Comparison of ENCODE assay signal across 17 cellular contexts in genomic region chr6:159604443-159604956, GRCh38.
DNase-seq lines count a peak whose midpoint lies in the region; ATAC-seq and FAIRE-seq lines count a peak whose summit lies in the region.
"Had no signal": no experiment of that assay in that cellular context is flagged by ENCODE, and none has a peak within 500 bp of the region (broad histone marks: within the 10 kb centered on the region; RNA-seq: fewer than 3 reads in every experiment).

No MANE protein-coding gene starts in this region.

- no peak overlapping the region for H2AK5ac ChIP-seq in neuronal stem cell (ENCODE audit: low read depth, low read length)

- no peaks in the 10 kb centered on the region for H3K36me3 ChIP-seq in neuronal stem cell (replicated peaks in 1 of 2; ENCODE audit: control insufficient read depth in 2 of 2, insufficient read depth in 2 of 2, low read length in 2 of 2)
- H3K36me3 ChIP-seq: BLaER1 treated with 17β-estradiol and CSF1 and Interleukin-3, amounts not matched to agents 10 nM and 100 nM had no signal

- peak; percentile 88 for FAIRE-seq in HTR-8/SVneo (lab: Jason Lieb, UNC)
- FAIRE-seq: H54 had no signal

- no peak overlapping the region for H3K4ac ChIP-seq in neuronal stem cell (ENCODE audit: low read length)

- no peak overlapping the region for H2BK5ac ChIP-seq in neuronal stem cell (ENCODE audit: low read length)

- no peaks in the 10 kb centered on the region for H3K4me1 ChIP-seq in neuronal stem cell (ENCODE audit: control insufficient read depth in 2 of 2, insufficient read depth in 1 of 2, low read depth in 1 of 2, low read length in 2 of 2)

- no peaks in the 10 kb centered on the region for H3K9me3 ChIP-seq in neuronal stem cell (replicated peaks in 1 of 2; ENCODE audit: control insufficient read depth in 2 of 2, insufficient read depth in 1 of 2, low read depth in 1 of 2, low read length in 2 of 2)

- no peak overlapping the region for H3K27ac Mint-ChIP-seq in stimulated activated naive CD8-positive, alpha-beta T cell treated with anti-CD3 and anti-CD28 coated beads, Interleukin-15, amount 100 ng/mL, for 72 hours
- H3K27ac Mint-ChIP-seq: B cell; CD8-positive, alpha-beta T cell; HFFc6 had no signal

- H3K27ac ChIP-seq in neuronal stem cell (replicated peaks; ENCODE audit: low read length): no peak overlapping the region
- H3K27ac ChIP-seq: BLaER1 treated with 17β-estradiol and CSF1 and Interleukin-3, amounts not matched to agents 10 nM and 100 nM; GM23248 had no signal

- no peak overlapping the region for H2BK15ac ChIP-seq in neuronal stem cell (ENCODE audit: low read length)

- H3K27me3 ChIP-seq in neuronal stem cell (ENCODE audit: control insufficient read depth in 3 of 3, insufficient read depth in 3 of 3, low read depth in 1 of 3, low read length in 3 of 3): no peaks in the 10 kb centered on the region

- H3K27me3 Mint-ChIP-seq in stimulated activated naive CD8-positive, alpha-beta T cell treated with anti-CD3 and anti-CD28 coated beads, Interleukin-15, amount 100 ng/mL, for 72 hours: peaks cover 18% of the 10 kb centered on the region

- no peak overlapping the region for H2BK12ac ChIP-seq in neuronal stem cell (ENCODE audit: low read length)

- H3K18ac ChIP-seq in neuronal stem cell (ENCODE audit: low read length): no peak overlapping the region

- no peak overlapping the region for H3K4me2 ChIP-seq in neuronal stem cell (ENCODE audit: insufficient read depth, low read length, poor library complexity, severe bottlenecking)

- H3K9me3 Mint-ChIP-seq in stimulated activated naive CD8-positive, alpha-beta T cell treated with anti-CD3 and anti-CD28 coated beads, Interleukin-15, amount 100 ng/mL, for 72 hours: no peaks in the 10 kb centered on the region
- H3K9me3 Mint-ChIP-seq: CD8-positive, alpha-beta T cell; HFFc6 had no signal

- peak overlapping the region; percentile 26 for H3K23ac ChIP-seq in neuronal stem cell (ENCODE audit: low read depth, low read length, poor library complexity)

- H2BK120ac ChIP-seq in neuronal stem cell (ENCODE audit: low read depth, low read length): no peak overlapping the region

- no peak for DNase-seq in stimulated activated naive CD8-positive, alpha-beta T cell treated with anti-CD3 and anti-CD28 coated beads, Interleukin-15, amount 100 ng/mL, for 72 hours
- DNase-seq in stimulated activated naive CD8-positive, alpha-beta T cell treated with anti-CD3 and anti-CD28 coated beads, Interleukin-15, Interleukin-2, amounts not matched to agents 100 U/mL and 50 U/mL, for 24 hours: no peak
- DNase-seq in HTR-8/SVneo (ENCODE audit: insufficient read length, low spot score) (no peak), neuronal stem cell (ENCODE audit: low spot score) (no peak), NCI-H187 treated with DMSO at 0.1 percent for 48 hours (lab: John Stamatoyannopoulos, UW) (no peak), SW 1271 (lab: John Stamatoyannopoulos, UW) (no peak)
- DNase-seq in activated T-cell treated with anti-CD3 and anti-CD28 coated beads, Interleukin-2, amount 50 U/mL, for 48 hours: no peak
- DNase-seq: Calu3; CD8-positive, alpha-beta T cell; DMS79 treated with DMSO at 0.1 percent for 48 hours; GF-D8; GM23248; HCEC 1CT; HFFc6 had no signal

- H3K4me1 Mint-ChIP-seq in stimulated activated naive CD8-positive, alpha-beta T cell treated with anti-CD3 and anti-CD28 coated beads, Interleukin-15, amount 100 ng/mL, for 72 hours: peaks cover 5% of the 10 kb centered on the region
- H3K4me1 Mint-ChIP-seq: B cell had no signal

- H3K9ac ChIP-seq in neuronal stem cell (ENCODE audit: low read depth, low read length, poor library complexity): no peak overlapping the region
- H3K9ac ChIP-seq: BLaER1 treated with 17β-estradiol and CSF1 and Interleukin-3, amounts not matched to agents 10 nM and 100 nM; GM23248 had no signal

- no peak overlapping the region for H2AFZ ChIP-seq in neuronal stem cell (ENCODE audit: low read length)
- H2AFZ ChIP-seq: GM23248 had no signal

- peak overlapping the region; percentile 6 for H4K91ac ChIP-seq in neuronal stem cell (ENCODE audit: low read depth, low read length, poor library complexity)

- no peak overlapping the region for H4K8ac ChIP-seq in neuronal stem cell (ENCODE audit: low read depth, low read length)

- H3K4me3 Mint-ChIP-seq in stimulated activated naive CD8-positive, alpha-beta T cell treated with anti-CD3 and anti-CD28 coated beads, Interleukin-15, amount 100 ng/mL, for 72 hours: no peak overlapping the region
- H3K4me3 Mint-ChIP-seq: B cell; CD8-positive, alpha-beta T cell; HFFc6 had no signal

- ATAC-seq in stimulated activated naive CD8-positive, alpha-beta T cell treated with anti-CD3 and anti-CD28 coated beads, Interleukin-15, amount 100 ng/mL, for 72 hours: peak; percentile 43
- ATAC-seq in stimulated activated naive CD8-positive, alpha-beta T cell treated with anti-CD3 and anti-CD28 coated beads, Interleukin-15, Interleukin-2, amounts not matched to agents 100 U/mL and 50 U/mL, for 24 hours: no peak
- ATAC-seq: CD8-positive, alpha-beta T cell had no signal

- H3K14ac ChIP-seq in neuronal stem cell (ENCODE audit: low read length): no peak overlapping the region

- H3K4me3 ChIP-seq in neuronal stem cell (ENCODE audit: low read length in 2 of 2): no peak overlapping the region
- H3K4me3 ChIP-seq: BLaER1 treated with 17β-estradiol and CSF1 and Interleukin-3, amounts not matched to agents 10 nM and 100 nM; GM23248 had no signal

- WGBS in neuronal stem cell (ENCODE audit: extremely low coverage in 2 of 2, insufficient read length in 2 of 2, insufficient replicate concordance in 1 of 2), 2 donors: 100% methylated on average over 1 to 3 of the region's 6 CpGs

- H3K79me1 ChIP-seq in neuronal stem cell (ENCODE audit: low read depth, low read length): no peaks in the 10 kb centered on the region
